In genomic region chr7:79142706-79143105, GRCh38 we compare ENCODE assay signal across 4 cellular contexts.
"Had no signal": no experiment of that assay in that cellular context is flagged by ENCODE, and none has a peak within 500 bp of the region (broad histone marks: within the 10 kb centered on the region; RNA-seq: fewer than 3 reads in every experiment).

No MANE protein-coding gene starts in this region.

- H3K4me3 ChIP-seq: GM23338 had no signal

- H2AFZ ChIP-seq: GM23338 had no signal

- DNase-seq: H9, HCEC 1CT, IMR-90 had no signal

- H3K4me2 ChIP-seq: GM23338 had no signal
